Comparison of ENCODE assay signal across 8 cellular contexts in genomic region chr1:154324669-154325582, GRCh38. TPM values are rescaled to one million over a fixed set of nuclear protein-coding genes. Genes with fewer than 3 reads are reported as not detected.
DNase-seq lines count a peak whose midpoint lies in the region; ATAC-seq and TF ChIP-seq lines count a peak whose summit lies in the region.

Gene ATP8B2, plus strand, starts transcription at chr1:154325525. Its CDS starts 2,617 bp downstream, at chr1:154328142.

- H3K4me1 ChIP-seq in endodermal cell (ENCODE audit: control insufficient read depth, insufficient read depth, low read length): no peaks in the 10 kb centered on the region
- H3K4me1 ChIP-seq in mesodermal cell (ENCODE audit: control insufficient read depth, insufficient read depth, low read length, poor library complexity, severe bottlenecking): peaks cover 26% of the 10 kb centered on the region

- DNase-seq in HT-29 (ENCODE audit: low spot score): peak; percentile 64
- peak; percentile 54 for DNase-seq in NOMO-1 treated with DMSO at 0.1 percent for 48 hours (lab: John Stamatoyannopoulos, UW; ENCODE audit: unreplicated experiment)
- peak; percentile 57 for DNase-seq in activated CD8-positive, alpha-beta memory T cell treated with anti-CD3 and anti-CD28 coated beads, Interleukin-2, amount 50 U/mL, for 1 hour (ENCODE audit: extremely low read depth)
- peak; percentile 96 for DNase-seq in endodermal cell
- peak; percentile 62 for DNase-seq in stimulated activated CD8-positive, alpha-beta memory T cell treated with anti-CD3 and anti-CD28 coated beads, Interleukin-15, amount 100 ng/mL, for 24 hours (ENCODE audit: low read depth)

- WGBS in endodermal cell (ENCODE audit: insufficient coverage in 1 of 2, insufficient read length in 1 of 2), 2 experiments: 1% methylated on average over 17 to 50 of the region's 56 CpGs
- 0 to 1% methylated on average over 13 to 25 of the region's 56 CpGs for WGBS in mesodermal cell (ENCODE audit: insufficient coverage in 2 of 2), 2 experiments

- H3K27ac ChIP-seq in endodermal cell (ENCODE audit: low read depth, low read length): peak within 1 kb of the TSS; percentile 75
- peak within 1 kb of the TSS; percentile 92 for H3K27ac ChIP-seq in mesodermal cell (ENCODE audit: low read depth, low read length, severe bottlenecking)

- no peaks in the 10 kb centered on the region for H3K9me3 Mint-ChIP-seq in endodermal cell

- H3K27ac Mint-ChIP-seq in endodermal cell: peak within 1 kb of the TSS; percentile 96

- H3K27me3 Mint-ChIP-seq in endodermal cell (ENCODE audit: insufficient read depth): peaks cover 25% of the 10 kb centered on the region

- peak within 1 kb of the TSS; percentile 93 for H3K4me3 Mint-ChIP-seq in endodermal cell

- H3K27me3 ChIP-seq in endodermal cell (ENCODE audit: control insufficient read depth, insufficient read depth, low read length, poor library complexity, severe bottlenecking): peaks cover 6% of the 10 kb centered on the region

- peak within 1 kb of the TSS; percentile 76 for H3K4me3 ChIP-seq in GM12875 (ENCODE audit: low read depth, low read length)
- peak within 1 kb of the TSS; percentile 93 for H3K4me3 ChIP-seq in endodermal cell (ENCODE audit: low read length)
- H3K4me3 ChIP-seq in mesodermal cell (ENCODE audit: extremely low read depth, insufficient read depth, low read length, poor library complexity, severe bottlenecking): peak within 1 kb of the TSS; percentile 72

- H3K9ac ChIP-seq in endodermal cell (ENCODE audit: extremely low read depth, low read length, poor library complexity, severe bottlenecking): peak within 1 kb of the TSS; percentile 55

- TF ChIP-seq CTCF in GM12875 (IDR thresholded peaks at IDR 0.05; ENCODE audit: borderline replicate concordance, insufficient read depth, low read depth, low read length): peak; percentile 96
- peak; percentile 93 for TF ChIP-seq CTCF in endodermal cell (conservative IDR thresholded peaks at IDR 0.05)

- peaks cover 28% of the 10 kb centered on the region for H3K4me1 Mint-ChIP-seq in endodermal cell

- no peaks in the 10 kb centered on the region for H3K36me3 Mint-ChIP-seq in endodermal cell (ENCODE audit: low read depth)

- H3K36me3 ChIP-seq in endodermal cell (ENCODE audit: control insufficient read depth, insufficient read depth, low read length): peaks cover 2% of the 10 kb centered on the region
- peaks cover under 1% of the 10 kb centered on the region for H3K36me3 ChIP-seq in mesodermal cell (ENCODE audit: control insufficient read depth, insufficient read depth, low read length)

- ATAC-seq in HG02623 (IDR thresholded peaks at IDR 0.05; ENCODE audit: unreplicated experiment): no peak

- H3K9me3 ChIP-seq in endodermal cell (ENCODE audit: control insufficient read depth, low read length) (no peaks in the 10 kb centered on the region), mesodermal cell (ENCODE audit: control insufficient read depth, low read length) (no peaks in the 10 kb centered on the region)

RNA-seq across cellular contexts. Expression of gene ATP8B2, which starts in this region (rescaled TPM):
- 1.1 and 1.9 TPM in 2 replicates for total RNA-seq in HT-29 (2014; rRNA removed; shearing (Covaris generic))
- 10 to 100 TPM; 34.1 to 41.5 TPM for total RNA-seq in endodermal cell
- 30.0 TPM for polyA plus RNA-seq in endodermal cell (2013, experiment 1 of 2)
- 27.3 TPM for polyA plus RNA-seq in endodermal cell (2013, experiment 2 of 2)
- polyA plus RNA-seq in mesodermal cell (2013, experiment 1 of 2): 45.4 TPM
- 45.8 TPM for polyA plus RNA-seq in mesodermal cell (2013, experiment 2 of 2)

Comparison
In these comparisons a context has a peak if more than half of its experiments do, and no peak if none do; other contexts are left out.
1. RNA of gene ATP8B2 (total RNA-seq): 34.1 to 41.5 TPM in endodermal cell; 1.1 to 1.9 TPM in HT-29; every median in the first group is over 10 times any median in the second.
2. Peak in every context shown above with its lines, with median percentiles within 50 percentile points of each other: H3K4me3 ChIP-seq and DNase-seq.